8 cellular contexts compared by ENCODE assay signal in genomic region chr19:16542045-16542893, GRCh38. TPM values are rescaled to one million over a fixed set of nuclear protein-coding genes. Genes with fewer than 3 reads are reported as not detected.
A peak's percentile ranks its signal among the peaks of the same experiment; 100 is the strongest.
DNase-seq lines count a peak whose midpoint lies in the region; ATAC-seq and TF ChIP-seq lines count a peak whose summit lies in the region.

CHERP (minus strand) TSS chr19:16542437; CDS start chr19:16542378, 59 bp downstream.

- peaks cover 2% of the 10 kb centered on the region; the same call in 1 of the 2 replicates for H3K4me1 ChIP-seq in BE2C

- DNase-seq in BE2C = peak; percentile 95
- peak; percentile 93 for DNase-seq in GM19240 (ENCODE audit: insufficient read length, low spot score)
- peak; percentile 64 for DNase-seq in NCI-H524 treated with DMSO at 0.1 percent for 48 hours (lab: John Stamatoyannopoulos, UW)
- DNase-seq in activated CD4-positive, alpha-beta T cell treated with anti-CD3 and anti-CD28 coated beads for 4 hours = peak; percentile 93
- peak; percentile 94 for DNase-seq in choroid plexus epithelial cell (ENCODE audit: low read depth)
- peak; percentile 95 for DNase-seq in kidney tubule cell (ENCODE audit: low spot score)
- peak; percentile 82 to 84 for DNase-seq in stimulated activated CD4-positive, alpha-beta T cell treated with anti-CD3 and anti-CD28 coated beads, Interleukin-1b, Interleukin-23, amount 100 ng/mL, for 1 hour (ENCODE audit: low read depth in 2 of 2)

- peaks cover 40% of the 10 kb centered on the region for H3K36me3 ChIP-seq in BE2C

- H3K4me3 ChIP-seq in BE2C (ENCODE audit: low read depth, low read length) (peak within 1 kb of the TSS; percentile 96), choroid plexus epithelial cell (ENCODE audit: low read depth, low read length) (peak within 1 kb of the TSS; percentile 95)

- ATAC-seq in HG03457 (IDR thresholded peaks at IDR 0.05; ENCODE audit: unreplicated experiment) = peak; percentile 66

- no peak for TF ChIP-seq CTCF in BE2C (IDR thresholded peaks at IDR 0.05; ENCODE audit: low read depth, low read length)
- TF ChIP-seq CTCF in choroid plexus epithelial cell (conservative IDR thresholded peaks at IDR 0.05; ENCODE audit: low read depth, low read length) = no peak

- no peaks in the 10 kb centered on the region for H3K27me3 ChIP-seq in BE2C

- no peaks in the 10 kb centered on the region for H3K9me3 ChIP-seq in BE2C

RNA-seq across cellular contexts. Expression of gene CHERP, which starts in this region (rescaled TPM):
- polyA plus RNA-seq in BE2C (2012; ENCODE audit: insufficient read depth, insufficient read length, low read depth) = 178 TPM

Comparison
In these comparisons a context has a peak if more than half of its experiments do, and no peak if none do; other contexts are left out.
1. Peak in every context shown above with its lines: DNase-seq, ATAC-seq and H3K4me3 ChIP-seq.